Comparison of ENCODE assay signal across 8 cellular contexts in genomic region chr5:140565024-140565779, GRCh38. TPM values are rescaled to one million over a fixed set of nuclear protein-coding genes. Genes with fewer than 3 reads are reported as not detected.
DNase-seq lines count a peak whose midpoint lies in the region; ATAC-seq and TF ChIP-seq lines count a peak whose summit lies in the region.

No MANE protein-coding gene starts in this region.

- peak; percentile 27 for DNase-seq in CD1c-positive myeloid dendritic cell (ENCODE audit: extremely low spot score)
- DNase-seq in left lung, result no peak
- DNase-seq in tibial artery, result no peak
- no peak for DNase-seq in NCI-H1417 (lab: John Stamatoyannopoulos, UW)
- no peak for DNase-seq in omental fat pad (ENCODE audit: low spot score)

- H3K9me3 ChIP-seq in left lung, result no peaks in the 10 kb centered on the region
- no peaks in the 10 kb centered on the region for H3K9me3 ChIP-seq in tibial artery

- H3K27ac ChIP-seq in adipose tissue (ENCODE audit: low read depth, low read length) (peak overlapping the region; percentile 70), left lung (peak overlapping the region; percentile 95 to 96), tibial artery (peak overlapping the region; percentile 93 to 94)

- peaks cover 25 to 72% of the 10 kb centered on the region in 2 donors for H3K4me1 ChIP-seq in left lung
- peaks cover 0 to 60% (median 41%) of the 10 kb centered on the region in 4 donors for H3K4me1 ChIP-seq in tibial artery

- peaks cover 0 to 30% of the 10 kb centered on the region in 2 donors for H3K36me3 ChIP-seq in left lung
- peaks cover 8 to 54% (median 44%) of the 10 kb centered on the region in 3 donors for H3K36me3 ChIP-seq in tibial artery

- intact Hi-C loops in left lung (cut with DNase I), result no loop called here
- intact Hi-C loops in tibial artery (cut with DNase I; ENCODE audit: low total_unique reads), result loop anchor here (2.0 to 10.0 kb wide), 3 partner anchors 74 to 160 kb away; partner anchors contain the start of genes ANKHD1 and TMCO6

- TF ChIP-seq CTCF in left lung (IDR thresholded peaks at IDR 0.05) (no peak), tibial artery (IDR thresholded peaks at IDR 0.05) (no peak), omental fat pad (IDR thresholded peaks at IDR 0.05) (no peak)

- WGBS in adipose tissue, 3 donors, result 5 to 7% (median 7%) methylated on average over 13 of the region's 13 CpGs

- no peaks in the 10 kb centered on the region for H3K27me3 ChIP-seq in left lung
- no peaks in the 10 kb centered on the region for H3K27me3 ChIP-seq in tibial artery

- ATAC-seq in HG02623 (IDR thresholded peaks at IDR 0.05; ENCODE audit: unreplicated experiment), result peak; percentile 6
- no peak for ATAC-seq in left lung
- no peak for ATAC-seq in GM19455 (IDR thresholded peaks at IDR 0.05; ENCODE audit: unreplicated experiment)
- ATAC-seq in omental fat pad (ENCODE audit: low FRiP score), result no peak

- H3K4me3 ChIP-seq in left lung (peak overlapping the region; percentile 66 to 77), tibial artery (peak overlapping the region; percentile 67 to 77)

RNA-seq across cellular contexts. Expression of gene SLC35A4, which starts 0.6 kb away (rescaled TPM):
- 10 to 100 TPM; 31.2 to 65.9 (median 43.5) TPM for polyA plus RNA-seq in adipose tissue
- total RNA-seq in left lung, result 10 to 100 TPM; 78.6 to 82.8 TPM
- 10 to 100 TPM; 25.1 to 55.1 (median 38.1) TPM for total RNA-seq in omental fat pad

RNA-seq across cellular contexts. Expression of gene APBB3, which starts 0.8 kb away (rescaled TPM):
- polyA plus RNA-seq in adipose tissue, result 10 to 100 TPM; 18.5 to 24.3 (median 22.2) TPM
- 10 to 100 TPM; 19.6 to 23.2 TPM for total RNA-seq in left lung
- 10 to 100 TPM; 13.5 to 55.9 (median 33.2) TPM for total RNA-seq in omental fat pad

RNA-seq across cellular contexts. Expression of gene SRA1, which starts 7.9 kb away (rescaled TPM):
- polyA plus RNA-seq in adipose tissue, result 10 to 100 TPM in 2 of 3 donors, 1 to 10 TPM in 1; 9.6 to 33.1 (median 30.2) TPM
- total RNA-seq in left lung, result 10 to 100 TPM; 25.1 to 33.0 TPM
- 10 to 100 TPM; 18.1 to 44.2 (median 24.3) TPM for total RNA-seq in omental fat pad

RNA-seq across cellular contexts. Expression of gene EIF4EBP3, which starts 17.7 kb away (rescaled TPM):
- polyA plus RNA-seq in adipose tissue, result 10 to 100 TPM; 32.4 to 75.8 (median 40.6) TPM
- total RNA-seq in left lung (10 to 100 TPM; 10.6 to 16.8 TPM), omental fat pad (10 to 100 TPM; 22.9 to 35.7 (median 31.5) TPM)
